Comparison of ENCODE assay signal across 8 cellular contexts in genomic region chr14:60184597-60185555, GRCh38. TPM values are rescaled to one million over a fixed set of nuclear protein-coding genes. Genes with fewer than 3 reads are reported as not detected.
A peak's percentile ranks its signal among the peaks of the same experiment; 100 is the strongest.
DNase-seq lines count a peak whose midpoint lies in the region; ATAC-seq and TF ChIP-seq lines count a peak whose summit lies in the region.

No MANE protein-coding gene starts in this region.

- peak overlapping the region; percentile 65 for H3K4me2 ChIP-seq in DND-41 (ENCODE audit: insufficient read depth, low read length)

- H3K4me3 ChIP-seq in DND-41 (ENCODE audit: low read depth in 1 of 2, low read length in 2 of 2) (peak overlapping the region; percentile 13 to 55; a peak in 2 of 4 replicates), RWPE2 (ENCODE audit: severe bottlenecking) (no peak overlapping the region), gastroesophageal sphincter (peak overlapping the region; percentile 45 to 70), transverse colon (no peak overlapping the region)

- peaks cover 7% of the 10 kb centered on the region for H3K4me1 ChIP-seq in DND-41 (ENCODE audit: insufficient read depth, low read length)
- peaks cover 10% of the 10 kb centered on the region for H3K4me1 ChIP-seq in RWPE2 (ENCODE audit: insufficient read depth, poor library complexity, severe bottlenecking)
- peaks cover 0 to 13% (median 3%) of the 10 kb centered on the region in 3 donors for H3K4me1 ChIP-seq in gastroesophageal sphincter
- peaks cover 0 to 5% (median 2%) of the 10 kb centered on the region in 4 donors for H3K4me1 ChIP-seq in transverse colon

- no peaks in the 10 kb centered on the region for H3K36me3 ChIP-seq in DND-41 (ENCODE audit: insufficient read depth, low read length)
- no peaks in the 10 kb centered on the region for H3K36me3 ChIP-seq in RWPE2 (ENCODE audit: low read depth)
- H3K36me3 ChIP-seq in gastroesophageal sphincter = no peaks in the 10 kb centered on the region
- H3K36me3 ChIP-seq in transverse colon = no peaks in the 10 kb centered on the region

- no peak for TF ChIP-seq EP300 in gastroesophageal sphincter (IDR thresholded peaks at IDR 0.05)
- TF ChIP-seq EP300 in transverse colon (IDR thresholded peaks at IDR 0.05; ENCODE audit: low read depth) = no peak

- no peak overlapping the region for H3K9ac ChIP-seq in DND-41 (ENCODE audit: low read depth, low read length)

- no peaks in the 10 kb centered on the region for H3K79me2 ChIP-seq in DND-41 (ENCODE audit: insufficient read depth, low read length)

- H3K27me3 ChIP-seq in DND-41 (ENCODE audit: insufficient read depth, low read length, poor library complexity) (no peaks in the 10 kb centered on the region), RWPE2 (ENCODE audit: insufficient read depth, poor library complexity, severe bottlenecking) (no peaks in the 10 kb centered on the region), gastroesophageal sphincter (no peaks in the 10 kb centered on the region), transverse colon (no peaks in the 10 kb centered on the region)

- peak; percentile 61 for TF ChIP-seq CTCF in 22Rv1 (IDR thresholded peaks at IDR 0.05)
- no peak for TF ChIP-seq CTCF in DND-41 (IDR thresholded peaks at IDR 0.05; ENCODE audit: borderline replicate concordance, extremely low read depth, low read length, poor library complexity, severe bottlenecking)
- peak; percentile 66 for TF ChIP-seq CTCF in RWPE2 (IDR thresholded peaks at IDR 0.05; ENCODE audit: poor library complexity, severe bottlenecking)
- TF ChIP-seq CTCF in gastroesophageal sphincter (IDR thresholded peaks at IDR 0.05) = no peak
- peak in 1 of 5 experiments; percentile 13 for TF ChIP-seq CTCF in transverse colon (IDR thresholded peaks at IDR 0.05)

- intact Hi-C loops in transverse colon (cut with DNase I; ENCODE audit: low total_unique reads) = loop anchor here (5.0 to 10.0 kb wide), 2 partner anchors 120 to 218 kb away; no protein-coding TSS in a partner anchor

- H4K20me1 ChIP-seq in DND-41 (ENCODE audit: insufficient read depth, low read length) = no peaks in the 10 kb centered on the region

- no peak for TF ChIP-seq POLR2A in gastroesophageal sphincter (IDR thresholded peaks at IDR 0.05)
- TF ChIP-seq POLR2A in transverse colon (IDR thresholded peaks at IDR 0.05) = no peak

- no peak for DNase-seq in DND-41
- DNase-seq in RWPE2 (ENCODE audit: low spot score) = no peak
- no peak for DNase-seq in NCI-H2227 (lab: John Stamatoyannopoulos, UW; ENCODE audit: unreplicated experiment)
- DNase-seq in activated gamma-delta T cell (lab: John Stamatoyannopoulos, UW) = no peak
- no peak for DNase-seq in transverse colon
- no peak for DNase-seq in islet precursor cell

- H2AFZ ChIP-seq in DND-41 (ENCODE audit: low read depth, low read length) = peak overlapping the region; percentile 7; the same call in 1 of the 2 replicates

- no peaks in the 10 kb centered on the region for H3K9me3 ChIP-seq in DND-41 (ENCODE audit: insufficient read depth, low read length, severe bottlenecking)
- H3K9me3 ChIP-seq in RWPE2 (ENCODE audit: severe bottlenecking) = no peaks in the 10 kb centered on the region
- no peaks in the 10 kb centered on the region for H3K9me3 ChIP-seq in gastroesophageal sphincter
- no peaks in the 10 kb centered on the region for H3K9me3 ChIP-seq in transverse colon

- ATAC-seq in DND-41 (ENCODE audit: insufficient read depth, low read depth) (no peak), RWPE2 (ENCODE audit: low read depth) (no peak), gastroesophageal sphincter (no peak)

- 50 to 81% methylated on average over 4 to 5 of the region's 5 CpGs for WGBS in gastroesophageal sphincter (ENCODE audit: low coverage in 1 of 2), 2 donors
- 25 to 48% methylated on average over 3 to 5 of the region's 5 CpGs for WGBS in transverse colon (ENCODE audit: low coverage in 1 of 2), 2 donors

- H3K27ac ChIP-seq in 22Rv1 (no peak overlapping the region), DND-41 (ENCODE audit: low read length) (no peak overlapping the region), RWPE2 (ENCODE audit: poor library complexity, severe bottlenecking) (no peak overlapping the region), gastroesophageal sphincter (no peak overlapping the region), transverse colon (no peak overlapping the region)

- in situ Hi-C loops in transverse colon (cut with MboI; ENCODE audit: low pct_ligation_motif_present in 1 of 4, low pct_unique_long_range_greater_than_20kb in 1 of 4, low sequenced_read_pairs in 3 of 4) = loop anchor here (5.0 to 25.0 kb wide), 7 partner anchors 118 to 377 kb away; no protein-coding TSS in a partner anchor

RNA-seq across cellular contexts. Expression of gene DHRS7, which starts 19.7 kb away (rescaled TPM):
- 10 to 100 TPM; 55.1 to 92.4 (median 60.6) TPM for total RNA-seq in gastroesophageal sphincter
- total RNA-seq in transverse colon = 100 to 1,000 TPM in 2 of 4 donors, 10 to 100 TPM in 2; 22.4 to 154 (median 82.8) TPM

Comparison
In these comparisons a context has a peak if more than half of its experiments do, and no peak if none do; other contexts are left out.
1. CTCF ChIP-seq: peak in 22Rv1 (single experiment) and RWPE2 (single experiment); none in DND-41 (single experiment) and gastroesophageal sphincter (0 of 4).
2. H3K4me3 ChIP-seq: peak in DND-41 (2 of 2) and gastroesophageal sphincter (2 of 2); none in RWPE2 (single experiment) and transverse colon (0 of 4).